In genomic region chr6:116462516-116462915, GRCh38 we compare ENCODE assay signal across 8 cellular contexts. TPM values are rescaled to one million over a fixed set of nuclear protein-coding genes. Genes with fewer than 3 reads are reported as not detected.
DNase-seq lines count a peak whose midpoint lies in the region; ATAC-seq and TF ChIP-seq lines count a peak whose summit lies in the region.

No MANE protein-coding gene starts in this region.

- H3K27me3 ChIP-seq in CD8-positive, alpha-beta T cell (ENCODE audit: insufficient read depth, low read length) = no peaks in the 10 kb centered on the region
- H3K27me3 ChIP-seq in NT2/D1 (ENCODE audit: insufficient read depth, insufficient read length) = peaks cover 43% of the 10 kb centered on the region
- H3K27me3 ChIP-seq in iPS DF 6.9 (ENCODE audit: control insufficient read depth, insufficient read depth, low read length) = peaks cover 13% of the 10 kb centered on the region; the same call in 1 of the 2 replicates
- H3K27me3 ChIP-seq in tibial artery = peaks cover 0 to 12% of the 10 kb centered on the region in 2 donors

- no peak overlapping the region for H3K27ac ChIP-seq in CD8-positive, alpha-beta T cell (ENCODE audit: low read depth, low read length)
- H3K27ac ChIP-seq in iPS DF 6.9 (ENCODE audit: low read length) (no peak overlapping the region), tibial artery (no peak overlapping the region)

- no peaks in the 10 kb centered on the region for H3K36me3 ChIP-seq in CD8-positive, alpha-beta T cell (ENCODE audit: insufficient read depth, low read length)
- H3K36me3 ChIP-seq in NT2/D1 (ENCODE audit: insufficient read depth, insufficient read length, low read length) (no peaks in the 10 kb centered on the region), iPS DF 6.9 (ENCODE audit: control insufficient read depth, insufficient read depth, low read length) (no peaks in the 10 kb centered on the region), tibial artery (no peaks in the 10 kb centered on the region)

- no peaks in the 10 kb centered on the region for H3K36me3 Mint-ChIP-seq in CD8-positive, alpha-beta T cell

- POLR2A ChIA-PET in CD8-positive, alpha-beta T cell (lab: Charles Lee) = no interaction called here

- H3K27ac Mint-ChIP-seq in CD8-positive, alpha-beta T cell = no peak overlapping the region

- peak overlapping the region; percentile 72 for H3K9ac ChIP-seq in NT2/D1 (ENCODE audit: insufficient read length, low read depth)

- intact Hi-C loops in CD8-positive, alpha-beta T cell (cut with DNase I, micrococcal nuclease) = loop anchor here in 1 of 2 experiments (5.0 kb wide), 2 partner anchors 90 to 175 kb away; partner anchors contain the start of gene DSE
- intact Hi-C loops in tibial artery (cut with DNase I; ENCODE audit: low total_unique reads) = no loop called here

- no peak for TF ChIP-seq CTCF in CD8-positive, alpha-beta T cell (IDR thresholded peaks at IDR 0.05)
- no peak for TF ChIP-seq CTCF in tibial artery (IDR thresholded peaks at IDR 0.05)

- DNase-seq in CD8-positive, alpha-beta T cell = no peak
- DNase-seq in NT2/D1 (ENCODE audit: low read depth, low spot score) = no peak
- DNase-seq in iPS DF 6.9 (ENCODE audit: low read depth, low spot score) = no peak
- DNase-seq in tibial artery = no peak
- DNase-seq in Ammon's horn (ENCODE audit: low spot score) = no peak
- no peak for DNase-seq in NCI-H1436 treated with DMSO at 0.1 percent for 48 hours (lab: John Stamatoyannopoulos, UW)
- no peak for DNase-seq in nucleus accumbens (lab: John Stamatoyannopoulos, UW)

- peaks cover 33% of the 10 kb centered on the region for H3K4me1 Mint-ChIP-seq in CD8-positive, alpha-beta T cell (ENCODE audit: low read depth)

- CTCF ChIA-PET in CD8-positive, alpha-beta T cell (lab: Charles Lee) = no interaction called here

- H3K9me3 Mint-ChIP-seq in CD8-positive, alpha-beta T cell = no peaks in the 10 kb centered on the region

- H3K4me1 ChIP-seq in CD8-positive, alpha-beta T cell (ENCODE audit: insufficient read depth, low read length) = peaks cover 14% of the 10 kb centered on the region
- H3K4me1 ChIP-seq in NT2/D1 (ENCODE audit: insufficient read depth, insufficient read length) (no peaks in the 10 kb centered on the region), iPS DF 6.9 (ENCODE audit: control insufficient read depth, insufficient read depth, low read length) (no peaks in the 10 kb centered on the region; the same call in 1 of the 2 replicates), tibial artery (peaks cover 0 to 10% (median 8%) of the 10 kb centered on the region in 4 donors)

- no peaks in the 10 kb centered on the region for H3K9me3 ChIP-seq in CD8-positive, alpha-beta T cell (ENCODE audit: low read length)
- H3K9me3 ChIP-seq in NT2/D1 (ENCODE audit: insufficient read depth, low read length) = no peaks in the 10 kb centered on the region
- no peaks in the 10 kb centered on the region for H3K9me3 ChIP-seq in iPS DF 6.9 (ENCODE audit: control insufficient read depth, insufficient read depth, low read length)
- H3K9me3 ChIP-seq in tibial artery = no peaks in the 10 kb centered on the region

- WGBS in iPS DF 6.9 (ENCODE audit: insufficient coverage, insufficient read length) = no CpG with 5 or more reads among the region's 11 CpGs

- peaks cover 10% of the 10 kb centered on the region for H3K27me3 Mint-ChIP-seq in CD8-positive, alpha-beta T cell (ENCODE audit: low read depth)

- H3K4me3 ChIP-seq in CD8-positive, alpha-beta T cell (ENCODE audit: low read depth, low read length) = peak overlapping the region; percentile 54
- H3K4me3 ChIP-seq in NT2/D1 (ENCODE audit: insufficient read length, low read depth) (peak overlapping the region; percentile 51), iPS DF 6.9 (ENCODE audit: low read length) (peak overlapping the region; percentile 43; the same call in 1 of the 2 replicates), tibial artery (peak overlapping the region; percentile 40 to 55)

- H3K4me3 Mint-ChIP-seq in CD8-positive, alpha-beta T cell = peak overlapping the region; percentile 79

- ATAC-seq in CD8-positive, alpha-beta T cell = no peak
- ATAC-seq in GM21515 (IDR thresholded peaks at IDR 0.05; ENCODE audit: unreplicated experiment) = peak; percentile 26

RNA-seq across cellular contexts. Expression of gene CALHM6, which starts 1.3 kb away (rescaled TPM):
- total RNA-seq in CD8-positive, alpha-beta T cell = 1 to 10 TPM; 2.9 to 3.4 TPM

RNA-seq across cellular contexts. Expression of gene CALHM5, which starts 48.9 kb away (rescaled TPM):
- total RNA-seq in CD8-positive, alpha-beta T cell = not detected
